Comparison of ENCODE assay signal across 8 cellular contexts in the genomic region with DNA sequence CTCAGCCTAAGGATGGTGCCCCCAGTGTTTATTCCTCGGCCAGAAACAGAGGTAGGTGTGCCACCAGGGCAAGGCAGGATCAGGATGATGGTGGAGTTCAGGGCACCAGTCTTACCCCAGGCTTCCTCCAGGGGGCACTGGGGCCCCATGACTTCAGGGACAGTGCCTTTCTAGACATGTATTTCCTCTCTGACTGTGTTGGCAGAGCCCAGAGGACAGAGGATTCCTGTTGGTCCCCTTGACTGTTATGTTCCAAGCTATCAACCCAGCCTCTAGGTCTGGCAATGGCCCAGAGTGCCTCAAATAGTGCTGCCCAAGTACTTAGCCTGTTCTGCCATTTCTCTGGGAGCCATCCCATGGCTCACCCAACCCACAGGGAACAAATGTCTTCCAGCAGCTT. TPM values are rescaled to one million over a fixed set of nuclear protein-coding genes. Genes with fewer than 3 reads are reported as not detected.
DNase-seq lines count a peak whose midpoint lies in the region; ATAC-seq and TF ChIP-seq lines count a peak whose summit lies in the region.

No MANE protein-coding gene starts in this region.

- ATAC-seq in HG02885 (IDR thresholded peaks at IDR 0.05; ENCODE audit: poor library complexity, unreplicated experiment): peak; percentile 26
- ATAC-seq in RWPE2 (ENCODE audit: low read depth): no peak
- peak; percentile 21 for ATAC-seq in activated T-helper 17 cell treated with anti-CD3 and anti-CD28 coated beads, Interleukin-2, amount 50 U/mL, for 72 hours (replicated peaks)

- peak overlapping the region; percentile 93 for H3K4me3 Mint-ChIP-seq in activated T-helper 17 cell treated with anti-CD3 and anti-CD28 coated beads, Interleukin-2, amount 50 U/mL, for 72 hours

- H3K9me3 Mint-ChIP-seq in activated T-helper 17 cell treated with anti-CD3 and anti-CD28 coated beads, Interleukin-2, amount 50 U/mL, for 72 hours: no peaks in the 10 kb centered on the region

- H3K36me3 Mint-ChIP-seq in activated T-helper 17 cell treated with anti-CD3 and anti-CD28 coated beads, Interleukin-2, amount 50 U/mL, for 72 hours (ENCODE audit: low read depth): peaks cover 90% of the 10 kb centered on the region

- H3K4me1 ChIP-seq in RWPE2 (ENCODE audit: insufficient read depth, poor library complexity, severe bottlenecking): peaks cover 9% of the 10 kb centered on the region

- DNase-seq in COLO668 (lab: John Stamatoyannopoulos, UW; ENCODE audit: unreplicated experiment): peak; percentile 45
- DNase-seq in RWPE2 (ENCODE audit: low spot score): no peak
- peak; percentile 50 for DNase-seq in fibroblast of the conjunctiva (ENCODE audit: low read depth)
- peak in 48 of 56 donors; percentile 2 to 79 (median 34) for DNase-seq in nucleus accumbens (lab: John Stamatoyannopoulos, UW)
- DNase-seq in superior temporal gyrus (ENCODE audit: extremely low spot score): peak; percentile 82
- DNase-seq in amniotic stem cell (lab: John Stamatoyannopoulos, UW): no peak

- H3K9me3 ChIP-seq in RWPE2 (ENCODE audit: severe bottlenecking): no peaks in the 10 kb centered on the region

- H3K4me1 Mint-ChIP-seq in activated T-helper 17 cell treated with anti-CD3 and anti-CD28 coated beads, Interleukin-2, amount 50 U/mL, for 72 hours: peaks cover 36% of the 10 kb centered on the region

- H3K27ac Mint-ChIP-seq in activated T-helper 17 cell treated with anti-CD3 and anti-CD28 coated beads, Interleukin-2, amount 50 U/mL, for 72 hours: peak overlapping the region; percentile 94

- H3K27me3 Mint-ChIP-seq in activated T-helper 17 cell treated with anti-CD3 and anti-CD28 coated beads, Interleukin-2, amount 50 U/mL, for 72 hours: no peaks in the 10 kb centered on the region

- peaks cover 5% of the 10 kb centered on the region; the same call in 1 of the 2 replicates for H3K36me3 ChIP-seq in RWPE2 (ENCODE audit: low read depth)

- H3K27me3 ChIP-seq in RWPE2 (ENCODE audit: insufficient read depth, poor library complexity, severe bottlenecking): no peaks in the 10 kb centered on the region

- TF ChIP-seq CTCF in RWPE2 (IDR thresholded peaks at IDR 0.05; ENCODE audit: poor library complexity, severe bottlenecking): peak; percentile 71

- no peak overlapping the region for H3K27ac ChIP-seq in RWPE2 (ENCODE audit: poor library complexity, severe bottlenecking)

- H3K4me3 ChIP-seq in RWPE2 (ENCODE audit: severe bottlenecking): no peak overlapping the region

RNA-seq across cellular contexts. Expression of a gene that starts 2.8 kb away (rescaled TPM):
- total RNA-seq in activated T-helper 17 cell treated with anti-CD3 and anti-CD28 coated beads, Interleukin-2, amount 50 U/mL, for 72 hours: 10 to 100 TPM; 47.5 to 99.2 TPM

RNA-seq across cellular contexts. Expression of a gene that starts 4.6 kb away (rescaled TPM):
- total RNA-seq in activated T-helper 17 cell treated with anti-CD3 and anti-CD28 coated beads, Interleukin-2, amount 50 U/mL, for 72 hours: 10 to 100 TPM; 17.3 to 50.8 TPM

RNA-seq across cellular contexts. Expression of a gene that starts 39.4 kb away (rescaled TPM):
- total RNA-seq in activated T-helper 17 cell treated with anti-CD3 and anti-CD28 coated beads, Interleukin-2, amount 50 U/mL, for 72 hours: 100 to 1,000 TPM; 204 to 327 TPM

RNA-seq across cellular contexts. Expression of a gene that starts 44.8 kb away (rescaled TPM):
- 100 to 1,000 TPM in 1 of 2 donors, 10 to 100 TPM in 1; 99.8 to 131 TPM for total RNA-seq in activated T-helper 17 cell treated with anti-CD3 and anti-CD28 coated beads, Interleukin-2, amount 50 U/mL, for 72 hours

Comparison
In these comparisons a context has a peak if more than half of its experiments do, and no peak if none do; other contexts are left out.
1. DNase-seq: peak in COLO668 (single experiment), fibroblast of the conjunctiva (single experiment), nucleus accumbens (48 of 56) and superior temporal gyrus (single experiment); none in RWPE2 (single experiment) and amniotic stem cell (single experiment).